Comparison of ENCODE assay signal across 31 cellular contexts in genomic region chr3:76728411-76728810, GRCh38.
"Had no signal": no experiment of that assay in that cellular context is flagged by ENCODE, and none has a peak within 500 bp of the region (broad histone marks: within the 10 kb centered on the region; RNA-seq: fewer than 3 reads in every experiment).

No MANE protein-coding gene starts in this region.

- H3K4me1 Mint-ChIP-seq: activated B cell treated with CpG ODN at 0.5 μM for 24 hours; activated CD4-positive, alpha-beta T cell treated with anti-CD3 and anti-CD28 coated beads for 36 hours; activated CD8-positive, alpha-beta memory T cell treated with anti-CD3 and anti-CD28 coated beads, Interleukin-2, amount 10 ng/mL, durations not matched to agents 7 days and 5 days; activated naive CD4-positive, alpha-beta T cell treated with anti-CD3 and anti-CD28 coated beads, Interleukin-2, amount 50 U/mL, for 24 hours; activated naive CD8-positive, alpha-beta T cell treated with anti-CD3 and anti-CD28 coated beads, Interleukin-2, amount 50 U/mL, for 24 hours; naive B cell had no signal

- H3K27me3 Mint-ChIP-seq: activated B cell treated with CpG ODN at 0.5 μM for 24 hours; activated CD4-positive, alpha-beta T cell treated with anti-CD3 and anti-CD28 coated beads for 36 hours; activated CD8-positive, alpha-beta memory T cell treated with anti-CD3 and anti-CD28 coated beads, Interleukin-2, amount 10 ng/mL, durations not matched to agents 7 days and 5 days; activated naive CD4-positive, alpha-beta T cell treated with anti-CD3 and anti-CD28 coated beads, Interleukin-2, amount 50 U/mL, for 24 hours; activated naive CD8-positive, alpha-beta T cell treated with anti-CD3 and anti-CD28 coated beads, Interleukin-2, amount 50 U/mL, for 24 hours; dendritic cell treated with granulocyte-macrophage colony-stimulating factor and Interleukin-4, amounts not matched to agents 40 ng/mL and 50 ng/mL, for 4 days; naive B cell; progenitor cell of endocrine pancreas had no signal

- H3K9me3 ChIP-seq: gastroesophageal sphincter, ovary, testis, transverse colon had no signal

- H3K27ac ChIP-seq: epithelial cell of prostate, gastroesophageal sphincter, ovary, skin epidermis, testis, transverse colon had no signal

- H3K36me3 Mint-ChIP-seq: activated CD8-positive, alpha-beta memory T cell treated with anti-CD3 and anti-CD28 coated beads, Interleukin-2, amount 10 ng/mL, durations not matched to agents 7 days and 5 days; activated naive CD4-positive, alpha-beta T cell treated with anti-CD3 and anti-CD28 coated beads, Interleukin-2, amount 50 U/mL, for 24 hours; naive B cell had no signal

- H3K4me1 ChIP-seq: gastroesophageal sphincter, testis had no signal

- FAIRE-seq: endometrium, keratinocyte, urothelium cell line had no signal

- DNase-seq: activated B cell treated with CpG ODN at 0.5 μM for 24 hours; activated CD4-positive, alpha-beta T cell treated with anti-CD3 and anti-CD28 coated beads for 36 hours; activated CD8-positive, alpha-beta memory T cell treated with anti-CD3 and anti-CD28 coated beads, Interleukin-2, amount 10 ng/mL, durations not matched to agents 7 days and 5 days; activated CD8-positive, alpha-beta T cell treated with anti-CD3 and anti-CD28 coated beads, Interleukin-2, amount 10 ng/mL, durations not matched to agents 7 days and 5 days; activated naive CD8-positive, alpha-beta T cell treated with anti-CD3 and anti-CD28 coated beads, Interleukin-2, amount 50 U/mL, for 24 hours; activated T-cell treated with anti-CD3 and anti-CD28 coated beads, Interleukin-2, amount 50 U/mL, for 48 hours; amygdala; caudate nucleus; hippocampal formation; left cardiac atrium; left ventricle myocardium superior; naive B cell; ovary; retina; stimulated activated CD4-positive, alpha-beta T cell treated with anti-CD3 and anti-CD28 coated beads, Interleukin-12 subunit alpha, Interleukin-12 subunit beta, amount 100 ng/mL, for 4 hours; stimulated activated CD4-positive, alpha-beta T cell treated with anti-CD3 and anti-CD28 coated beads, Interleukin-4, amount 100 ng/mL, for 1 hour; stimulated activated naive CD8-positive, alpha-beta T cell treated with anti-CD3 and anti-CD28 coated beads, Interleukin-15, Interleukin-2, amounts not matched to agents 100 U/mL and 50 U/mL, for 24 hours; T-helper 2 cell; testis; transverse colon had no signal

- H3K27ac Mint-ChIP-seq: activated B cell treated with CpG ODN at 0.5 μM for 24 hours; activated CD4-positive, alpha-beta T cell treated with anti-CD3 and anti-CD28 coated beads for 36 hours; activated CD8-positive, alpha-beta memory T cell treated with anti-CD3 and anti-CD28 coated beads, Interleukin-2, amount 10 ng/mL, durations not matched to agents 7 days and 5 days; activated CD8-positive, alpha-beta T cell treated with anti-CD3 and anti-CD28 coated beads, Interleukin-2, amount 10 ng/mL, durations not matched to agents 7 days and 5 days; activated naive CD4-positive, alpha-beta T cell treated with anti-CD3 and anti-CD28 coated beads, Interleukin-2, amount 50 U/mL, for 24 hours; activated naive CD8-positive, alpha-beta T cell treated with anti-CD3 and anti-CD28 coated beads, Interleukin-2, amount 50 U/mL, for 24 hours; activated T-helper 2 cell treated with anti-CD3 and anti-CD28 coated beads, Interferon-gamma antibody, Interleukin-2, Interleukin-4, amounts not matched to agents 10 μg/mL and 5 μg/mL and 100 μg/mL, durations not matched to agents 14 hours and 24 hours and 36 hours; dendritic cell treated with granulocyte-macrophage colony-stimulating factor and Interleukin-4, amounts not matched to agents 40 ng/mL and 50 ng/mL, for 4 days; naive B cell; progenitor cell of endocrine pancreas had no signal

- H3K4me3 ChIP-seq: gastroesophageal sphincter, ovary, skin epidermis, testis, transverse colon had no signal

- H3K27me3 ChIP-seq: gastroesophageal sphincter, ovary, testis, transverse colon had no signal

- H3K4me3 Mint-ChIP-seq: activated B cell treated with CpG ODN at 0.5 μM for 24 hours; activated CD4-positive, alpha-beta T cell treated with anti-CD3 and anti-CD28 coated beads for 36 hours; activated CD8-positive, alpha-beta memory T cell treated with anti-CD3 and anti-CD28 coated beads, Interleukin-2, amount 10 ng/mL, durations not matched to agents 7 days and 5 days; activated CD8-positive, alpha-beta T cell treated with anti-CD3 and anti-CD28 coated beads, Interleukin-2, amount 10 ng/mL, durations not matched to agents 7 days and 5 days; activated naive CD4-positive, alpha-beta T cell treated with anti-CD3 and anti-CD28 coated beads, Interleukin-2, amount 50 U/mL, for 24 hours; activated naive CD8-positive, alpha-beta T cell treated with anti-CD3 and anti-CD28 coated beads, Interleukin-2, amount 50 U/mL, for 24 hours; dendritic cell treated with granulocyte-macrophage colony-stimulating factor and Interleukin-4, amounts not matched to agents 40 ng/mL and 50 ng/mL, for 4 days; naive B cell had no signal

- H3K36me3 ChIP-seq: gastroesophageal sphincter, ovary, transverse colon had no signal

- ATAC-seq: activated CD4-positive, alpha-beta T cell treated with anti-CD3 and anti-CD28 coated beads for 36 hours; activated CD8-positive, alpha-beta memory T cell treated with anti-CD3 and anti-CD28 coated beads, Interleukin-2, amount 10 ng/mL, durations not matched to agents 7 days and 5 days; activated CD8-positive, alpha-beta T cell treated with anti-CD3 and anti-CD28 coated beads, Interleukin-2, amount 10 ng/mL, durations not matched to agents 7 days and 5 days; activated naive CD8-positive, alpha-beta T cell treated with anti-CD3 and anti-CD28 coated beads, Interleukin-2, amount 50 U/mL, for 24 hours; gastroesophageal sphincter; left cardiac atrium; left ventricle myocardium superior; sciatic nerve; stimulated activated naive CD8-positive, alpha-beta T cell treated with anti-CD3 and anti-CD28 coated beads, Interleukin-15, Interleukin-2, amounts not matched to agents 100 U/mL and 50 U/mL, for 24 hours had no signal
